In the genomic region with DNA sequence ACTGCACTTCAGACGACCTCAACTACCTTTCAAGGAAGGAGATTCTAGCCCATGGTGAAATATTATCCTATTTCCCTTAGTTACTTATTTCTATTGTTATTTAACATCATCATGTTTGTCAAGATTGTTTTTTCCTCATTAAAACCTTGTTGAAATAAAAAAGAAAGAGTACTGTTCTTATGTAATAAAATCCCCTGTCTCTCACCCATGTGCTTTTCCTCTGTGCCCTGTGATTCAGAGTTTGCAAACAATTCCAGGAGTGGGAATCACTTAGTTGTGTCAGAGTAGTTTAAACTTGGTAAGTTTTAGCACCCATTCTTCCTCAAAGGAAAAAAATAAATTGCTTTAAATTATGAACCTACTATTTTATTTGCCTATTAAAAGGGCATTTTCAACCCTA, we compare ENCODE assay signal across 23 cellular contexts.
"Had no signal": no experiment of that assay in that cellular context is flagged by ENCODE, and none has a peak within 500 bp of the region (broad histone marks: within the 10 kb centered on the region; RNA-seq: fewer than 3 reads in every experiment).

No MANE protein-coding gene starts in this region.

- H3K4me2 ChIP-seq: neural progenitor cell had no signal

- H3K27me3 ChIP-seq: gastrocnemius medialis, heart right ventricle, neural progenitor cell, ovary, tibial artery, upper lobe of left lung, uterus had no signal

- DNase-seq: effector memory CD8-positive, alpha-beta T cell; gastrocnemius medialis; heart right ventricle; hypothalamus; left cardiac atrium; left ventricle myocardium inferior; lower lobe of right lung; natural killer cell; nucleus accumbens; ovary; right cardiac atrium; stimulated activated CD4-positive, alpha-beta T cell treated with anti-CD3 and anti-CD28 coated beads, Interleukin-4, amount 100 ng/mL, for 1 hour; stimulated activated CD8-positive, alpha-beta memory T cell treated with anti-CD3 and anti-CD28 coated beads, Interleukin-4, amount 100 ng/mL, for 48 hours; tibial artery; upper lobe of left lung; uterus had no signal

- FAIRE-seq: islet of Langerhans had no signal

- H3K4me3 Mint-ChIP-seq: dendritic cell treated with granulocyte-macrophage colony-stimulating factor and Interleukin-4, amounts not matched to agents 40 ng/mL and 50 ng/mL, for 4 days; effector memory CD8-positive, alpha-beta T cell; memory B cell; mesothelial cell of epicardium; natural killer cell; neural progenitor cell; stimulated activated effector memory CD8-positive, alpha-beta T cell treated with anti-CD3 and anti-CD28 coated beads, Interleukin-12 subunit alpha, Interleukin-12 subunit beta, amount 100 ng/mL, for 72 hours; stimulated activated naive CD8-positive, alpha-beta T cell treated with anti-CD3 and anti-CD28 coated beads, Interleukin-15, Interleukin-2, amounts not matched to agents 100 ng/mL and 50 ng/mL, for 24 hours had no signal

- H3K9me3 ChIP-seq: gastrocnemius medialis, heart right ventricle, left ventricle myocardium inferior, lower lobe of right lung, ovary, tibial artery, upper lobe of left lung, uterus had no signal

- H3K36me3 ChIP-seq: gastrocnemius medialis, heart right ventricle, left ventricle myocardium inferior, lower lobe of right lung, neural progenitor cell, ovary, tibial artery, upper lobe of left lung, uterus had no signal

- H3K36me3 Mint-ChIP-seq: memory B cell; mesothelial cell of epicardium; natural killer cell; stimulated activated effector memory CD8-positive, alpha-beta T cell treated with anti-CD3 and anti-CD28 coated beads, Interleukin-12 subunit alpha, Interleukin-12 subunit beta, amount 100 ng/mL, for 72 hours had no signal

- H3K27ac Mint-ChIP-seq: dendritic cell treated with granulocyte-macrophage colony-stimulating factor and Interleukin-4, amounts not matched to agents 40 ng/mL and 50 ng/mL, for 4 days; effector memory CD8-positive, alpha-beta T cell; memory B cell; mesothelial cell of epicardium; natural killer cell; neural progenitor cell; stimulated activated effector memory CD8-positive, alpha-beta T cell treated with anti-CD3 and anti-CD28 coated beads, Interleukin-12 subunit alpha, Interleukin-12 subunit beta, amount 100 ng/mL, for 72 hours; stimulated activated naive CD8-positive, alpha-beta T cell treated with anti-CD3 and anti-CD28 coated beads, Interleukin-15, Interleukin-2, amounts not matched to agents 100 ng/mL and 50 ng/mL, for 24 hours had no signal

- H3K27me3 Mint-ChIP-seq: dendritic cell treated with granulocyte-macrophage colony-stimulating factor and Interleukin-4, amounts not matched to agents 40 ng/mL and 50 ng/mL, for 4 days; effector memory CD8-positive, alpha-beta T cell; memory B cell; stimulated activated naive CD8-positive, alpha-beta T cell treated with anti-CD3 and anti-CD28 coated beads, Interleukin-15, Interleukin-2, amounts not matched to agents 100 ng/mL and 50 ng/mL, for 24 hours had no signal

- H3K27ac ChIP-seq: gastrocnemius medialis, heart right ventricle, left ventricle myocardium inferior, lower lobe of right lung, neural progenitor cell, ovary, tibial artery, upper lobe of left lung, uterus had no signal

- H2AFZ ChIP-seq: neural progenitor cell had no signal

- H3K4me3 ChIP-seq: gastrocnemius medialis, heart right ventricle, left ventricle myocardium inferior, lower lobe of right lung, neural progenitor cell, ovary, tibial artery, upper lobe of left lung, uterus had no signal

- H3K4me1 Mint-ChIP-seq: memory B cell; mesothelial cell of epicardium; natural killer cell; neural progenitor cell; stimulated activated effector memory CD8-positive, alpha-beta T cell treated with anti-CD3 and anti-CD28 coated beads, Interleukin-12 subunit alpha, Interleukin-12 subunit beta, amount 100 ng/mL, for 72 hours had no signal

- H3K4me1 ChIP-seq: gastrocnemius medialis, heart right ventricle, lower lobe of right lung, neural progenitor cell, tibial artery, upper lobe of left lung, uterus had no signal

- H3K9ac ChIP-seq: neural progenitor cell had no signal

- H3K9me3 Mint-ChIP-seq: dendritic cell treated with granulocyte-macrophage colony-stimulating factor and Interleukin-4, amounts not matched to agents 40 ng/mL and 50 ng/mL, for 4 days; effector memory CD8-positive, alpha-beta T cell; memory B cell; mesothelial cell of epicardium; stimulated activated effector memory CD8-positive, alpha-beta T cell treated with anti-CD3 and anti-CD28 coated beads, Interleukin-12 subunit alpha, Interleukin-12 subunit beta, amount 100 ng/mL, for 72 hours; stimulated activated naive CD8-positive, alpha-beta T cell treated with anti-CD3 and anti-CD28 coated beads, Interleukin-15, Interleukin-2, amounts not matched to agents 100 ng/mL and 50 ng/mL, for 24 hours had no signal
